Comparison of ENCODE assay signal across 24 cellular contexts in genomic region chr13:107807306-107808073, GRCh38.
DNase-seq lines count a peak whose midpoint lies in the region; ATAC-seq and TF ChIP-seq lines count a peak whose summit lies in the region.
"Had no signal": no experiment of that assay in that cellular context is flagged by ENCODE, and none has a peak within 500 bp of the region (broad histone marks: within the 10 kb centered on the region; RNA-seq: fewer than 3 reads in every experiment).

No MANE protein-coding gene starts in this region.

- WGBS in thyroid gland, 2 donors, result 12 to 18% methylated on average over 3 of the region's 3 CpGs

- no peaks in the 10 kb centered on the region for H3K36me3 ChIP-seq in thyroid gland
- H3K36me3 ChIP-seq: colonic mucosa, prostate gland had no signal

- H3K27ac ChIP-seq in thyroid gland, result no peak overlapping the region
- H3K27ac ChIP-seq: 22Rv1, body of pancreas, colonic mucosa, foreskin keratinocyte, prostate gland had no signal

- peak; percentile 2 for DNase-seq in DMS53 (lab: John Stamatoyannopoulos, UW)
- no peak for DNase-seq in DMS53 treated with DMSO at 0.1 percent for 48 hours (lab: John Stamatoyannopoulos, UW; ENCODE audit: unreplicated experiment)
- DNase-seq in NCI-H2081 treated with DMSO at 0.1 percent for 48 hours (lab: John Stamatoyannopoulos, UW), result peak; percentile 82
- peak; percentile 45 for DNase-seq in SHP77 treated with DMSO at 0.1 percent for 48 hours (lab: John Stamatoyannopoulos, UW)
- DNase-seq in thyroid gland, result peak; percentile 42 to 56
- no peak for DNase-seq in NCI-H2171 (lab: John Stamatoyannopoulos, UW)
- no peak for DNase-seq in central memory CD4-positive, alpha-beta T cell
- DNase-seq: activated CD8-positive, alpha-beta T cell treated with anti-CD3 and anti-CD28 coated beads, Interleukin-2, amount 10 ng/mL, durations not matched to agents 7 days and 5 days; activated naive CD4-positive, alpha-beta T cell treated with anti-CD3 and anti-CD28 coated beads, Interleukin-2, amount 50 U/mL, for 16 hours; activated T-cell treated with anti-CD3 and anti-CD28 coated beads, Interleukin-2, amount 50 U/mL, for 4 hours; colonic mucosa; foreskin keratinocyte; left colon; NCI-H526; nephron progenitor cell; stimulated activated CD4-positive, alpha-beta T cell treated with anti-CD3 and anti-CD28 coated beads, Interleukin-4, amount 100 ng/mL, for 24 hours; substantia nigra had no signal

- no peaks in the 10 kb centered on the region for H3K4me1 ChIP-seq in thyroid gland
- H3K4me1 ChIP-seq: body of pancreas, colonic mucosa, foreskin keratinocyte, prostate gland had no signal

- no peak for ATAC-seq in HG03039 (IDR thresholded peaks at IDR 0.05; ENCODE audit: unreplicated experiment)
- ATAC-seq: activated CD8-positive, alpha-beta T cell treated with anti-CD3 and anti-CD28 coated beads, Interleukin-2, amount 10 ng/mL, durations not matched to agents 7 days and 5 days; activated T-cell treated with anti-CD3 and anti-CD28 coated beads, Interleukin-2, amount 50 U/mL, for 4 hours; body of pancreas; foreskin keratinocyte; HepG2; left colon; WTC11 had no signal

- no peaks in the 10 kb centered on the region for H3K27me3 ChIP-seq in thyroid gland
- H3K27me3 ChIP-seq: body of pancreas, colonic mucosa, foreskin keratinocyte had no signal

- TF ChIP-seq CTCF in thyroid gland (IDR thresholded peaks at IDR 0.05), result no peak

- no peaks in the 10 kb centered on the region for H3K9me3 ChIP-seq in thyroid gland
- H3K9me3 ChIP-seq: body of pancreas, colonic mucosa, prostate gland had no signal

- TF ChIP-seq POLR2A in thyroid gland (IDR thresholded peaks at IDR 0.05), result no peak

- intact Hi-C loops in thyroid gland (cut with DNase I), result no loop called here

- no peak overlapping the region for H3K4me3 ChIP-seq in thyroid gland (replicated peaks in 1 of 3)
- H3K4me3 ChIP-seq: body of pancreas, colonic mucosa, prostate gland, smooth muscle cell had no signal

Comparison
In these comparisons a context has a peak if more than half of its experiments do, and no peak if none do; other contexts are left out.
1. DNase-seq: peak in DMS53 (single experiment), NCI-H2081 treated with DMSO at 0.1 percent for 48 hours (single experiment), SHP77 treated with DMSO at 0.1 percent for 48 hours (single experiment) and thyroid gland (2 of 2); none in DMS53 treated with DMSO at 0.1 percent for 48 hours (single experiment), NCI-H2171 (single experiment) and central memory CD4-positive, alpha-beta T cell (single experiment).